In the genomic region with DNA sequence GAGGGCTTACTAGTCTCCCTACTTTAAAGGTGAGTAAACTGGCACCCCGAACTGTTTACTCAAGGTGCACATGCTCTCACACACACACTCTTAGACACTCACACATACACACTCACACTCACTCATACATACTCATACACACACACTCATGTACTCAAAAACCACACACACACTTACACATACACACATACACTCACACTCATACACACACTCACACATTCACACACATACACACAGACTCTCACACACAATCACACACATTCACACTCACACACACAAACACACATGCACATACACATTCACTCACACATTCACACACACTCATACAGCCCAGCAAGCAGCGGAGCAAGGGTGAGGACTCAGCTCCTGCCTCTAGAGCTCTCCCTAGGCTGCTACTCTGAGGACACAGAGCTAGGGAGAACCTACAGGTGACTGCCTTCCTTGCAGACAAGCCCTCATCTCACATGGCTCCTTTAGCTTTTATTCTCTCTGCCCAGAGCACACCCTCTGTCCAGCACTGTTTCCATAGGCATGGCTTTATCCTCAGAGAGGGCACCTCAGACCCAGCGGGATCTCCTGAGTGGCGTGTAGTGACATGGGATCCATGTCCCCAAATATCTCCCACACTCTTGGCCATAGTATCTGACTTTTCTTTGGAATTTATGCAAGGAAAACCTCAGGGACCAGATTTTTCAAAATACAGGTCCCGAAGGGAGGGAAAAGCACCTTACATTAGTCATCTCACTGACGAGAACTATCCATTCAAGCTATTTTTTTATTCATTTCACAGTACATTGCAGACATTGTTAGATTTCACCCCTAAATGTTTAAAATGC, we compare ENCODE assay signal across 34 cellular contexts. TPM values are rescaled to one million over a fixed set of nuclear protein-coding genes. Genes with fewer than 3 reads are reported as not detected.
A peak's percentile ranks its signal among the peaks of the same experiment; 100 is the strongest.
DNase-seq lines count a peak whose midpoint lies in the region; ATAC-seq and TF ChIP-seq lines count a peak whose summit lies in the region.
"Had no signal": no experiment of that assay in that cellular context is flagged by ENCODE, and none has a peak within 500 bp of the region (broad histone marks: within the 10 kb centered on the region; RNA-seq: fewer than 3 reads in every experiment).

No MANE protein-coding gene starts in this region.

- no peaks in the 10 kb centered on the region for H3K27me3 Mint-ChIP-seq in activated T-cell treated with anti-CD3 and anti-CD28 coated beads, Interleukin-2, amount 50 U/mL, for 72 hours (ENCODE audit: low read depth)
- peaks cover 12% of the 10 kb centered on the region for H3K27me3 Mint-ChIP-seq in activated T-cell treated with anti-CD3 and anti-CD28 coated beads, Interleukin-2, amount 50 U/mL, for 24 hours
- H3K27me3 Mint-ChIP-seq in endothelial cell (ENCODE audit: unreplicated experiment) = no peaks in the 10 kb centered on the region

- no peak for DNase-seq in activated T-cell treated with anti-CD3 and anti-CD28 coated beads, Interleukin-2, amount 50 U/mL, for 72 hours
- DNase-seq in activated T-cell treated with anti-CD3 and anti-CD28 coated beads, Interleukin-2, amount 50 U/mL, for 24 hours = no peak
- DNase-seq in RWPE2 (ENCODE audit: low spot score) (no peak), NCI-H1105 treated with DMSO at 0.1 percent for 48 hours (lab: John Stamatoyannopoulos, UW) (no peak), endothelial cell (ENCODE audit: low spot score) (no peak), NCI-H345 (lab: John Stamatoyannopoulos, UW) (no peak), COR-L47 (lab: John Stamatoyannopoulos, UW) (no peak)
- DNase-seq: 8988T; activated CD4-positive, alpha-beta memory T cell treated with anti-CD3 and anti-CD28 coated beads for 36 hours; activated CD4-positive, CD25-positive, alpha-beta regulatory T cell; activated gamma-delta T cell; activated naive CD8-positive, alpha-beta T cell treated with anti-CD3 and anti-CD28 coated beads, Interleukin-2, amount 50 U/mL, for 24 hours; BE2C; DMS53; effector CD8-positive, alpha-beta T cell; esophagus squamous epithelium; gastrocnemius medialis; GDM1; hippocampal formation; immature natural killer cell; naive thymus-derived CD8-positive, alpha-beta T cell; NCI-H1105; NCI-H2029; occipital lobe; retina; SIG-M5; spleen; stimulated activated CD4-positive, alpha-beta T cell treated with anti-CD3 and anti-CD28 coated beads, Interleukin-4, amount 100 ng/mL, for 24 hours; T-cell had no signal

- no peak for TF ChIP-seq CTCF in RWPE2 (IDR thresholded peaks at IDR 0.05; ENCODE audit: poor library complexity, severe bottlenecking)
- no peak for TF ChIP-seq CTCF in endothelial cell (IDR thresholded peaks at IDR 0.05; ENCODE audit: unreplicated experiment)

- no peak overlapping the region for H3K4me3 Mint-ChIP-seq in activated T-cell treated with anti-CD3 and anti-CD28 coated beads, Interleukin-2, amount 50 U/mL, for 72 hours
- no peak overlapping the region for H3K4me3 Mint-ChIP-seq in activated T-cell treated with anti-CD3 and anti-CD28 coated beads, Interleukin-2, amount 50 U/mL, for 24 hours
- H3K4me3 Mint-ChIP-seq in endothelial cell (ENCODE audit: unreplicated experiment) = no peak overlapping the region
- H3K4me3 Mint-ChIP-seq: activated CD4-positive, alpha-beta memory T cell treated with anti-CD3 and anti-CD28 coated beads for 36 hours; activated naive CD8-positive, alpha-beta T cell treated with anti-CD3 and anti-CD28 coated beads, Interleukin-2, amount 50 U/mL, for 24 hours; brain; immature natural killer cell; naive thymus-derived CD8-positive, alpha-beta T cell; stimulated activated naive CD8-positive, alpha-beta T cell treated with anti-CD3 and anti-CD28 coated beads, Interleukin-15, Interleukin-2, amounts not matched to agents 100 ng/mL and 50 ng/mL, for 24 hours; T-cell had no signal

- no peaks in the 10 kb centered on the region for H3K9me3 ChIP-seq in RWPE2 (ENCODE audit: severe bottlenecking)
- H3K9me3 ChIP-seq: BE2C, esophagus squamous epithelium, gastrocnemius medialis, spleen, tibial nerve had no signal

- peaks cover 4% of the 10 kb centered on the region; the same call in 1 of the 2 replicates for H3K36me3 ChIP-seq in RWPE2 (ENCODE audit: low read depth)
- H3K36me3 ChIP-seq: BE2C, esophagus squamous epithelium, gastrocnemius medialis, spleen had no signal

- H3K36me3 Mint-ChIP-seq in activated T-cell treated with anti-CD3 and anti-CD28 coated beads, Interleukin-2, amount 50 U/mL, for 72 hours (ENCODE audit: insufficient read depth in 2 of 2) = peaks cover 0 to 5% of the 10 kb centered on the region in 2 donors
- no peaks in the 10 kb centered on the region for H3K36me3 Mint-ChIP-seq in activated T-cell treated with anti-CD3 and anti-CD28 coated beads, Interleukin-2, amount 50 U/mL, for 24 hours (ENCODE audit: low read depth)
- H3K36me3 Mint-ChIP-seq in endothelial cell (ENCODE audit: low read depth, unreplicated experiment) = no peaks in the 10 kb centered on the region
- H3K36me3 Mint-ChIP-seq: activated CD4-positive, alpha-beta memory T cell treated with anti-CD3 and anti-CD28 coated beads for 36 hours; brain; immature natural killer cell; naive thymus-derived CD8-positive, alpha-beta T cell; T-cell had no signal

- peaks cover 9% of the 10 kb centered on the region for H3K4me1 Mint-ChIP-seq in activated T-cell treated with anti-CD3 and anti-CD28 coated beads, Interleukin-2, amount 50 U/mL, for 72 hours (ENCODE audit: low read depth)
- H3K4me1 Mint-ChIP-seq in activated T-cell treated with anti-CD3 and anti-CD28 coated beads, Interleukin-2, amount 50 U/mL, for 24 hours (ENCODE audit: low read depth) = peaks cover 17% of the 10 kb centered on the region
- H3K4me1 Mint-ChIP-seq in endothelial cell (ENCODE audit: unreplicated experiment) = peaks cover 3% of the 10 kb centered on the region
- H3K4me1 Mint-ChIP-seq: brain, immature natural killer cell had no signal

- H3K27ac ChIP-seq in RWPE2 (ENCODE audit: poor library complexity, severe bottlenecking) = peak overlapping the region; percentile 57
- H3K27ac ChIP-seq: esophagus squamous epithelium, gastrocnemius medialis, spleen, tibial nerve had no signal

- no peak overlapping the region for H3K27ac Mint-ChIP-seq in activated T-cell treated with anti-CD3 and anti-CD28 coated beads, Interleukin-2, amount 50 U/mL, for 72 hours
- H3K27ac Mint-ChIP-seq in activated T-cell treated with anti-CD3 and anti-CD28 coated beads, Interleukin-2, amount 50 U/mL, for 24 hours = no peak overlapping the region
- no peak overlapping the region for H3K27ac Mint-ChIP-seq in endothelial cell (ENCODE audit: unreplicated experiment)
- H3K27ac Mint-ChIP-seq: activated CD4-positive, alpha-beta memory T cell treated with anti-CD3 and anti-CD28 coated beads for 36 hours; activated naive CD8-positive, alpha-beta T cell treated with anti-CD3 and anti-CD28 coated beads, Interleukin-2, amount 50 U/mL, for 24 hours; brain; immature natural killer cell; naive thymus-derived CD8-positive, alpha-beta T cell; stimulated activated naive CD8-positive, alpha-beta T cell treated with anti-CD3 and anti-CD28 coated beads, Interleukin-15, Interleukin-2, amounts not matched to agents 100 ng/mL and 50 ng/mL, for 24 hours; T-cell had no signal

- H3K9me3 Mint-ChIP-seq in activated T-cell treated with anti-CD3 and anti-CD28 coated beads, Interleukin-2, amount 50 U/mL, for 72 hours = peaks cover 0 to 2% of the 10 kb centered on the region in 2 donors
- no peaks in the 10 kb centered on the region for H3K9me3 Mint-ChIP-seq in activated T-cell treated with anti-CD3 and anti-CD28 coated beads, Interleukin-2, amount 50 U/mL, for 24 hours
- H3K9me3 Mint-ChIP-seq in endothelial cell (ENCODE audit: unreplicated experiment) = no peaks in the 10 kb centered on the region
- H3K9me3 Mint-ChIP-seq: activated CD4-positive, alpha-beta memory T cell treated with anti-CD3 and anti-CD28 coated beads for 36 hours; activated naive CD8-positive, alpha-beta T cell treated with anti-CD3 and anti-CD28 coated beads, Interleukin-2, amount 50 U/mL, for 24 hours; brain; immature natural killer cell; naive thymus-derived CD8-positive, alpha-beta T cell; stimulated activated naive CD8-positive, alpha-beta T cell treated with anti-CD3 and anti-CD28 coated beads, Interleukin-15, Interleukin-2, amounts not matched to agents 100 ng/mL and 50 ng/mL, for 24 hours; T-cell had no signal

- H3K27me3 ChIP-seq in RWPE2 (ENCODE audit: insufficient read depth, poor library complexity, severe bottlenecking) = no peaks in the 10 kb centered on the region
- H3K27me3 ChIP-seq: BE2C, esophagus squamous epithelium, gastrocnemius medialis, spleen, tibial nerve had no signal

- ATAC-seq in activated T-cell treated with anti-CD3 and anti-CD28 coated beads, Interleukin-2, amount 50 U/mL, for 72 hours (replicated peaks in 1 of 2) = peak; percentile 32 to 35
- ATAC-seq in RWPE2 (ENCODE audit: low read depth) (peak; percentile 72), esophagus mucosa (peak; percentile 27)
- ATAC-seq: activated naive CD8-positive, alpha-beta T cell treated with anti-CD3 and anti-CD28 coated beads, Interleukin-2, amount 50 U/mL, for 24 hours; gastrocnemius medialis; left lobe of liver; naive thymus-derived CD8-positive, alpha-beta T cell had no signal

- no peak overlapping the region for H3K4me3 ChIP-seq in RWPE2 (ENCODE audit: severe bottlenecking)
- H3K4me3 ChIP-seq: esophagus squamous epithelium, gastrocnemius medialis, spleen, tibial nerve had no signal

- H3K4me1 ChIP-seq in RWPE2 (ENCODE audit: insufficient read depth, poor library complexity, severe bottlenecking) = peaks cover 17% of the 10 kb centered on the region
- H3K4me1 ChIP-seq: BE2C, gastrocnemius medialis, spleen had no signal

RNA-seq across cellular contexts. Expression of a gene that starts 26.2 kb away (rescaled TPM):
- total RNA-seq in activated T-cell treated with anti-CD3 and anti-CD28 coated beads, Interleukin-2, amount 50 U/mL, for 72 hours = 10 to 100 TPM; 29.7 to 38.2 TPM
- total RNA-seq in esophagus mucosa (30.0 TPM), endothelial cell (ENCODE audit: unreplicated experiment) (30.6 TPM)
